ENCODE assay signal across 35 cellular contexts in genomic region chr19:40474737-40475136, GRCh38.
"Had no signal": no experiment of that assay in that cellular context is flagged by ENCODE, and none has a peak within 500 bp of the region (broad histone marks: within the 10 kb centered on the region; RNA-seq: fewer than 3 reads in every experiment).

No MANE protein-coding gene starts in this region.

- H3K27ac ChIP-seq: KMS-11 had no signal

- DNase-seq: Karpas-422, Kasumi-1, MG63, MM.1S, MV-4-11, NCI-H1048, NCI-H1092, NCI-H1092 treated with DMSO at 0.1 percent for 48 hours, NCI-H1105, NCI-H1105 treated with DMSO at 0.1 percent for 48 hours, NCI-H1417, NCI-H1417 treated with DMSO at 0.1 percent for 48 hours, NCI-H1436, NCI-H1436 treated with DMSO at 0.1 percent for 48 hours, NCI-H146, NCI-H1694, NCI-H1694 treated with DMSO at 0.1 percent for 48 hours, NCI-H187, NCI-H187 treated with DMSO at 0.1 percent for 48 hours, NCI-H1930, NCI-H2029, NCI-H2029 treated with DMSO at 0.1 percent for 48 hours, NCI-H2081, NCI-H2081 treated with DMSO at 0.1 percent for 48 hours, NCI-H2107, NCI-H2171, NCI-H2171 treated with DMSO at 0.1 percent for 48 hours, NCI-H2227 treated with DMSO at 0.1 percent for 48 hours, NCI-H226, NCI-H345, NCI-H446, NCI-H446 treated with DMSO at 0.1 percent for 48 hours, NCI-H510A, NCI-H510A treated with DMSO at 0.1 percent for 48 hours had no signal

- H3K27me3 ChIP-seq: MG63 had no signal

- H3K4me3 ChIP-seq: MG63 had no signal

- H3K4me2 ChIP-seq: KMS-11 had no signal

- H3K9me3 ChIP-seq: MG63 had no signal

- H3K9ac ChIP-seq: KMS-11 had no signal

- H3K36me3 ChIP-seq: MG63 had no signal
